21 cellular contexts compared by ENCODE assay signal in the genomic region with DNA sequence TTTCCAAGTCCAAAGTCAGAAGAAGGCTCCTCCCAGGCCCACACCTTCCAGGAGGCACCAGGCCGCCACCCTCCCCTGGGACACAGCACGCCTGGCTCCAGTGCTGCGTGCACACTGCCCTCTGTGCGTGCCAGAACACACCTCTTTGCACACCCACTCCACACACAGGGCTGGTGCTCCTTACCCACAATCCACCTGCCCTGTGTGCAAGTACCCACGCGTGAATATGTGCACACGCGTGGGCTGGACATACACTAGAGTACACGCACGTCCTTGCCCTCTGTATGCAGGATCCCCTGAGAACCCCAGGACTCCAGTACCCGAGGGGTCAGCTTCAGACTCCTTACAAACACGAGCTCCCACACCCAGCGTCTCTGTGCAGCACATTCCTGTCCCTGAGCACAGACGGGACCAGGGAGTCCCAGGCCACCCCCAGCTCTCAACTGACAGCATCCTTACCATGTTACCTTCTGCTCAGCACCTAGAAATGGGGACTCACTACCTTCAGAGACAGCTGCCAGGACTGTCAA. TPM values are rescaled to one million over a fixed set of nuclear protein-coding genes. Genes with fewer than 3 reads are reported as not detected.
DNase-seq lines count a peak whose midpoint lies in the region; ATAC-seq and TF ChIP-seq lines count a peak whose summit lies in the region.
"Had no signal": no experiment of that assay in that cellular context is flagged by ENCODE, and none has a peak within 500 bp of the region (broad histone marks: within the 10 kb centered on the region; RNA-seq: fewer than 3 reads in every experiment).

No MANE protein-coding gene starts in this region.

- POLR2A ChIA-PET in CD8-positive, alpha-beta T cell (lab: Charles Lee): interaction anchor here (0.7 kb wide), 1 partner anchor 22 kb away, joined by 3 read pairs; no protein-coding TSS in a partner anchor

- H3K9me3 Mint-ChIP-seq in CD8-positive, alpha-beta T cell: no peaks in the 10 kb centered on the region

- peak overlapping the region; percentile 74 for H3K27ac Mint-ChIP-seq in CD8-positive, alpha-beta T cell
- H3K27ac Mint-ChIP-seq: activated CD4-positive, alpha-beta T cell treated with anti-CD3 and anti-CD28 coated beads for 36 hours had no signal

- no peak for TF ChIP-seq CTCF in CD8-positive, alpha-beta T cell (IDR thresholded peaks at IDR 0.05)
- peak in 1 of 6 experiments; percentile 8 for TF ChIP-seq CTCF in Peyer's patch (IDR thresholded peaks at IDR 0.05)
- no peak for TF ChIP-seq CTCF in sigmoid colon (IDR thresholded peaks at IDR 0.05)

- H3K4me1 ChIP-seq in CD8-positive, alpha-beta T cell (ENCODE audit: insufficient read depth, low read length): peaks cover 52% of the 10 kb centered on the region
- H3K4me1 ChIP-seq in Peyer's patch (peaks cover 6 to 85% (median 24%) of the 10 kb centered on the region in 4 donors), sigmoid colon (peaks cover 0 to 90% (median 76%) of the 10 kb centered on the region in 4 donors)

- peaks cover 35% of the 10 kb centered on the region for H3K4me1 Mint-ChIP-seq in CD8-positive, alpha-beta T cell (ENCODE audit: low read depth)

- H3K36me3 ChIP-seq in CD8-positive, alpha-beta T cell (ENCODE audit: insufficient read depth, low read length): no peaks in the 10 kb centered on the region
- H3K36me3 ChIP-seq in Peyer's patch (no peaks in the 10 kb centered on the region), sigmoid colon (no peaks in the 10 kb centered on the region)

- TF ChIP-seq POLR2A in Peyer's patch (IDR thresholded peaks at IDR 0.05): peak in 1 of 2 donors; percentile 76
- TF ChIP-seq POLR2A in sigmoid colon (IDR thresholded peaks at IDR 0.05): no peak

- H3K27me3 ChIP-seq in CD8-positive, alpha-beta T cell (ENCODE audit: insufficient read depth, low read length): no peaks in the 10 kb centered on the region
- H3K27me3 ChIP-seq in Peyer's patch (no peaks in the 10 kb centered on the region), sigmoid colon (no peaks in the 10 kb centered on the region)

- no peak overlapping the region for H3K4me3 ChIP-seq in CD8-positive, alpha-beta T cell (ENCODE audit: low read depth, low read length)
- H3K4me3 ChIP-seq in Peyer's patch (no peak overlapping the region), sigmoid colon (no peak overlapping the region)
- H3K4me3 ChIP-seq: lung, skin epidermis had no signal

- 26 to 70% methylated on average over 14 of the region's 14 CpGs for WGBS in sigmoid colon, 2 donors

- no peaks in the 10 kb centered on the region for H3K27me3 Mint-ChIP-seq in CD8-positive, alpha-beta T cell (ENCODE audit: low read depth)
- H3K27me3 Mint-ChIP-seq: activated CD4-positive, alpha-beta T cell treated with anti-CD3 and anti-CD28 coated beads for 36 hours had no signal

- TF ChIP-seq EP300 in sigmoid colon (IDR thresholded peaks at IDR 0.05): no peak

- H3K27ac ChIP-seq in CD8-positive, alpha-beta T cell (ENCODE audit: low read depth, low read length): no peak overlapping the region
- H3K27ac ChIP-seq in Peyer's patch (peak overlapping the region in 2 of 4 donors; percentile 75 to 87), sigmoid colon (peak overlapping the region; percentile 6 to 99 (median 83))
- H3K27ac ChIP-seq: skin epidermis had no signal

- H3K36me3 Mint-ChIP-seq in CD8-positive, alpha-beta T cell: no peaks in the 10 kb centered on the region

- intact Hi-C loops in CD8-positive, alpha-beta T cell (cut with DNase I, micrococcal nuclease): no loop called here
- intact Hi-C loops in sigmoid colon (cut with DNase I): no loop called here

- ATAC-seq in CD8-positive, alpha-beta T cell: no peak
- ATAC-seq: activated CD4-positive, alpha-beta T cell treated with anti-CD3 and anti-CD28 coated beads for 36 hours had no signal

- peak overlapping the region; percentile 58 for H3K4me3 Mint-ChIP-seq in CD8-positive, alpha-beta T cell
- H3K4me3 Mint-ChIP-seq: activated CD4-positive, alpha-beta T cell treated with anti-CD3 and anti-CD28 coated beads for 36 hours had no signal

- in situ Hi-C loops in ACHN (cut with HindIII; ENCODE audit: low pct_ligation_motif_present, low pct_unique_long_range_greater_than_20kb, low sequenced_read_pairs): no loop called here

- DNase-seq in CD8-positive, alpha-beta T cell: no peak
- peak in 2 of 3 donors; percentile 83 to 88 for DNase-seq in Peyer's patch
- peak; percentile 50 for DNase-seq in islet precursor cell
- no peak for DNase-seq in sigmoid colon
- DNase-seq in activated naive CD4-positive, alpha-beta T cell treated with anti-CD3 and anti-CD28 coated beads, Interleukin-2, amount 50 U/mL, for 16 hours: no peak
- DNase-seq in ACHN: no peak
- DNase-seq in AML-193 (lab: John Stamatoyannopoulos, UW): no peak
- DNase-seq in OCI-M2 (lab: John Stamatoyannopoulos, UW; ENCODE audit: unreplicated experiment): no peak
- DNase-seq: activated CD4-positive, alpha-beta T cell treated with anti-CD3 and anti-CD28 coated beads for 36 hours; activated T-cell treated with anti-CD3 and anti-CD28 coated beads, Interleukin-2, amount 50 U/mL, for 48 hours; anterior cingulate cortex; C1 segment of cervical spinal cord; NCI-H187 treated with DMSO at 0.1 percent for 48 hours; NCI-H748 treated with DMSO at 0.1 percent for 48 hours had no signal

- H3K9me3 ChIP-seq in CD8-positive, alpha-beta T cell (ENCODE audit: low read length): no peaks in the 10 kb centered on the region
- H3K9me3 ChIP-seq in Peyer's patch: no peaks in the 10 kb centered on the region
- no peaks in the 10 kb centered on the region for H3K9me3 ChIP-seq in sigmoid colon

- CTCF ChIA-PET in CD8-positive, alpha-beta T cell (lab: Charles Lee): no interaction called here

RNA-seq across cellular contexts. Expression of a gene that starts 2.8 kb away (rescaled TPM):
- 100 to 1,000 TPM; 123 to 130 TPM for total RNA-seq in CD8-positive, alpha-beta T cell
- total RNA-seq in Peyer's patch (10 to 100 TPM in 3 of 4 donors, 1 to 10 TPM in 1; 2.5 to 18.4 (median 13.2) TPM), sigmoid colon (1 to 10 TPM in 3 of 4 donors, under 1 TPM in 1; 0.66 to 4.4 (median 2.1) TPM)
- 10 to 100 TPM in 1 of 3 donors, 1 to 10 TPM in 2; 6.6 to 12.7 (median 7.0) TPM for polyA plus RNA-seq in sigmoid colon
- total RNA-seq: LHCN-M2 had no signal

RNA-seq across cellular contexts. Expression of a gene that starts 15.8 kb away (rescaled TPM):
- not detected for total RNA-seq in CD8-positive, alpha-beta T cell
- not detected for total RNA-seq in Peyer's patch
- not detected for total RNA-seq in sigmoid colon
- not detected for polyA plus RNA-seq in sigmoid colon
- total RNA-seq: activated CD4-positive, alpha-beta T cell treated with anti-CD3 and anti-CD28 coated beads for 36 hours; G401; LHCN-M2; lung; omental fat pad; RPMI7951; T-helper 1 cell treated with Interleukin-12 subunit alpha and Interleukin-12 subunit beta and Interleukin-4 antibody, amounts not matched to agents 30 ng/mL and 1 ng/mL, for 36 hours had no signal
- polyA plus RNA-seq: lung had no signal

RNA-seq across cellular contexts. Expression of a gene that starts 28.8 kb away (rescaled TPM):
- total RNA-seq in CD8-positive, alpha-beta T cell: not detected
- total RNA-seq in Peyer's patch (not detected), sigmoid colon (not detected)
- under 1 TPM in 1 of 3 donors, not detected in 2; 0.29 TPM for polyA plus RNA-seq in sigmoid colon
- total RNA-seq: activated CD4-positive, alpha-beta T cell treated with anti-CD3 and anti-CD28 coated beads for 36 hours; G401; LHCN-M2; lung; omental fat pad; RPMI7951; T-helper 1 cell treated with Interleukin-12 subunit alpha and Interleukin-12 subunit beta and Interleukin-4 antibody, amounts not matched to agents 30 ng/mL and 1 ng/mL, for 36 hours had no signal

RNA-seq across cellular contexts. Expression of a gene that starts 38.9 kb away (rescaled TPM):
- not detected for total RNA-seq in CD8-positive, alpha-beta T cell
- total RNA-seq in Peyer's patch (not detected), sigmoid colon (not detected)
- polyA plus RNA-seq in sigmoid colon: not detected
- total RNA-seq: activated CD4-positive, alpha-beta T cell treated with anti-CD3 and anti-CD28 coated beads for 36 hours; G401; LHCN-M2; lung; omental fat pad; RPMI7951; T-helper 1 cell treated with Interleukin-12 subunit alpha and Interleukin-12 subunit beta and Interleukin-4 antibody, amounts not matched to agents 30 ng/mL and 1 ng/mL, for 36 hours had no signal
- polyA plus RNA-seq: lung had no signal

RNA-seq across cellular contexts. Expression of a gene that starts 52.6 kb away (rescaled TPM):
- total RNA-seq in CD8-positive, alpha-beta T cell: not detected
- not detected for total RNA-seq in Peyer's patch
- total RNA-seq in sigmoid colon: not detected
- polyA plus RNA-seq in sigmoid colon: not detected
- total RNA-seq: activated CD4-positive, alpha-beta T cell treated with anti-CD3 and anti-CD28 coated beads for 36 hours; G401; LHCN-M2; lung; omental fat pad; RPMI7951; T-helper 1 cell treated with Interleukin-12 subunit alpha and Interleukin-12 subunit beta and Interleukin-4 antibody, amounts not matched to agents 30 ng/mL and 1 ng/mL, for 36 hours had no signal
- polyA plus RNA-seq: lung had no signal

Comparison
In these comparisons a context has a peak if more than half of its experiments do, and no peak if none do; other contexts are left out.
1. DNase-seq: peak in Peyer's patch (2 of 3) and islet precursor cell (single experiment); none in CD8-positive, alpha-beta T cell (0 of 7), sigmoid colon (single experiment), activated naive CD4-positive, alpha-beta T cell treated with anti-CD3 and anti-CD28 coated beads, Interleukin-2, amount 50 U/mL, for 16 hours (single experiment), ACHN (single experiment), AML-193 (0 of 2) and OCI-M2 (single experiment).
2. RNA of a gene that starts 2.8 kb away (total RNA-seq): 123 to 130 TPM in CD8-positive, alpha-beta T cell; 2.5 to 18.4 TPM in Peyer's patch and 0.66 to 4.4 TPM in sigmoid colon; every median in the first group is over 4 times any median in the second.